In genomic region chr14:53209370-53209769, GRCh38 we compare ENCODE assay signal across 1 cellular context.
TF ChIP-seq lines count a peak whose summit lies in the region.

No MANE protein-coding gene starts in this region.

TF ChIP-seq in K562, 482 proteins besides CTCF, POLR2A, EP300 and RAD21 (continued from another document):
- no peak for TF ChIP-seq CEBPG (CRISPR knock-in tag; IDR thresholded peaks at IDR 0.05)
- peak in 1 of 2 experiments; percentile 40; a peak in 1 of 4 replicates for TF ChIP-seq CEBPG (tag; conservative IDR thresholded peaks at IDR 0.05 in 1 of 2, IDR thresholded peaks at IDR 0.05 in 1 of 2)
- peak; percentile 51; the same call in 1 of the 2 replicates for TF ChIP-seq CEBPB (tag; IDR thresholded peaks at IDR 0.05)
TF ChIP-seq in K562: peak in this region for 3.
